In genomic region chr4:56671373-56671772, GRCh38 we compare ENCODE assay signal across 25 cellular contexts. TPM values are rescaled to one million over a fixed set of nuclear protein-coding genes. Genes with fewer than 3 reads are reported as not detected.
"Had no signal": no experiment of that assay in that cellular context is flagged by ENCODE, and none has a peak within 500 bp of the region (broad histone marks: within the 10 kb centered on the region; RNA-seq: fewer than 3 reads in every experiment).

No MANE protein-coding gene starts in this region.

- DNase-seq: activated CD4-positive, alpha-beta memory T cell treated with anti-CD3 and anti-CD28 coated beads, Interleukin-2, amount 10 ng/mL, durations not matched to agents 7 days and 5 days; activated CD4-positive, alpha-beta T cell treated with anti-CD3 and anti-CD28 coated beads for 36 hours; activated CD4-positive, alpha-beta T cell treated with anti-CD3 and anti-CD28 coated beads, Interleukin-2, amount 50 U/mL, for 1 hour; activated T-cell treated with anti-CD3 and anti-CD28 coated beads for 4 hours; activated T-cell treated with anti-CD3 and anti-CD28 coated beads, Interleukin-2, amount 50 U/mL, for 48 hours; aorta; caudate nucleus; colonic mucosa; NCI-H1092; NCI-H1436; NCI-H1694 treated with DMSO at 0.1 percent for 48 hours; NCI-H2029 treated with DMSO at 0.1 percent for 48 hours; NCI-H345; NCI-H510A; NCI-H82; Peyer's patch; Right ventricle myocardium superior; SJCRH30; SK-N-SH; T-helper 1 cell; WERI-Rb-1 had no signal

- H3K36me3 ChIP-seq: breast epithelium, colonic mucosa, Peyer's patch, SJCRH30, WERI-Rb-1 had no signal

- H3K9me3 Mint-ChIP-seq: activated CD4-positive, alpha-beta memory T cell treated with anti-CD3 and anti-CD28 coated beads, Interleukin-2, amount 10 ng/mL, durations not matched to agents 7 days and 5 days; activated naive CD4-positive, alpha-beta T cell treated with anti-CD3 and anti-CD28 coated beads, Interleukin-2, amount 50 U/mL, for 24 hours; activated T-helper 17 cell treated with anti-CD3 and anti-CD28 coated beads, Interleukin-2, amount 50 U/mL, for 72 hours had no signal

- H3K27me3 ChIP-seq: breast epithelium, colonic mucosa, Peyer's patch had no signal

- H3K4me1 Mint-ChIP-seq: activated CD4-positive, alpha-beta memory T cell treated with anti-CD3 and anti-CD28 coated beads, Interleukin-2, amount 10 ng/mL, durations not matched to agents 7 days and 5 days; activated CD4-positive, alpha-beta T cell treated with anti-CD3 and anti-CD28 coated beads for 36 hours; activated naive CD4-positive, alpha-beta T cell treated with anti-CD3 and anti-CD28 coated beads, Interleukin-2, amount 50 U/mL, for 24 hours; activated T-helper 17 cell treated with anti-CD3 and anti-CD28 coated beads, Interleukin-2, amount 50 U/mL, for 72 hours had no signal

- H3K4me3 Mint-ChIP-seq: activated CD4-positive, alpha-beta memory T cell treated with anti-CD3 and anti-CD28 coated beads, Interleukin-2, amount 10 ng/mL, durations not matched to agents 7 days and 5 days; activated CD4-positive, alpha-beta T cell treated with anti-CD3 and anti-CD28 coated beads for 36 hours; activated naive CD4-positive, alpha-beta T cell treated with anti-CD3 and anti-CD28 coated beads, Interleukin-2, amount 50 U/mL, for 24 hours; activated T-helper 17 cell treated with anti-CD3 and anti-CD28 coated beads, Interleukin-2, amount 50 U/mL, for 72 hours had no signal

- H3K27ac Mint-ChIP-seq: activated CD4-positive, alpha-beta memory T cell treated with anti-CD3 and anti-CD28 coated beads, Interleukin-2, amount 10 ng/mL, durations not matched to agents 7 days and 5 days; activated CD4-positive, alpha-beta T cell treated with anti-CD3 and anti-CD28 coated beads for 36 hours; activated naive CD4-positive, alpha-beta T cell treated with anti-CD3 and anti-CD28 coated beads, Interleukin-2, amount 50 U/mL, for 24 hours; activated T-helper 17 cell treated with anti-CD3 and anti-CD28 coated beads, Interleukin-2, amount 50 U/mL, for 72 hours had no signal

- H3K4me1 ChIP-seq: breast epithelium, colonic mucosa, Peyer's patch, SJCRH30 had no signal

- H3K9ac ChIP-seq: SK-N-SH had no signal

- ATAC-seq: activated CD4-positive, alpha-beta T cell treated with anti-CD3 and anti-CD28 coated beads for 36 hours had no signal

- H3K9me3 ChIP-seq: breast epithelium, colonic mucosa, SJCRH30, SK-N-SH had no signal

- H3K27ac ChIP-seq: breast epithelium, colonic mucosa, Peyer's patch, SJCRH30, WERI-Rb-1 had no signal

- H3K4me3 ChIP-seq: breast epithelium, colonic mucosa, Peyer's patch, SJCRH30 had no signal

RNA-seq across cellular contexts. Expression of gene HOPX, which starts 9.7 kb away (rescaled TPM):
- total RNA-seq: MCF 10A, SJCRH30 had no signal
